ENCODE assay signal across 9 cellular contexts in genomic region chr10:63204667-63205391, GRCh38.
DNase-seq lines count a peak whose midpoint lies in the region; ATAC-seq and TF ChIP-seq lines count a peak whose summit lies in the region.
"Had no signal": no experiment of that assay in that cellular context is flagged by ENCODE, and none has a peak within 500 bp of the region (broad histone marks: within the 10 kb centered on the region; RNA-seq: fewer than 3 reads in every experiment).

No MANE protein-coding gene starts in this region.

- H3K36me3 ChIP-seq in mesendoderm (ENCODE audit: control insufficient read depth, insufficient read depth, low read length) = peaks cover 2% of the 10 kb centered on the region
- peaks cover 0 to 36% (median 0%) of the 10 kb centered on the region in 3 donors for H3K36me3 ChIP-seq in Peyer's patch

- no peak overlapping the region for H3K4ac ChIP-seq in mesendoderm (ENCODE audit: low read depth, low read length)

- H3K4me2 ChIP-seq in mesendoderm (ENCODE audit: low read length) = no peak overlapping the region

- H3K18ac ChIP-seq in mesendoderm (ENCODE audit: low read length) = no peak overlapping the region

- H3K4me1 ChIP-seq in mesendoderm (ENCODE audit: control insufficient read depth, low read depth, low read length) (peaks cover 8% of the 10 kb centered on the region), Peyer's patch (peaks cover 0 to 28% (median 8%) of the 10 kb centered on the region in 4 donors)

- H2BK120ac ChIP-seq in mesendoderm (ENCODE audit: low read depth, low read length) = no peak overlapping the region

- no peak overlapping the region for H3K27ac ChIP-seq in mesendoderm (ENCODE audit: low read depth, low read length)
- H3K27ac ChIP-seq in Peyer's patch = no peak overlapping the region

- H2AK5ac ChIP-seq in mesendoderm (ENCODE audit: low read length) = no peak overlapping the region

- H3K4me3 ChIP-seq in mesendoderm (ENCODE audit: low read length) (no peak overlapping the region), Peyer's patch (no peak overlapping the region), lower leg skin (ENCODE audit: low read depth, poor library complexity, severe bottlenecking) (no peak overlapping the region)

- H3K27me3 ChIP-seq in mesendoderm (ENCODE audit: insufficient read depth, low read length, poor library complexity) (no peaks in the 10 kb centered on the region), Peyer's patch (no peaks in the 10 kb centered on the region)

- H3K79me1 ChIP-seq in mesendoderm (ENCODE audit: low read length) = peaks cover 1% of the 10 kb centered on the region

- H3K23ac ChIP-seq in mesendoderm (ENCODE audit: low read length) = no peak overlapping the region

- no peak overlapping the region for H4K5ac ChIP-seq in mesendoderm (ENCODE audit: low read length)

- intact Hi-C loops in lower leg skin (cut with DNase I; ENCODE audit: low total_unique reads) = loop anchor here (10.0 kb wide), 1 partner anchor 520 kb away; no protein-coding TSS in a partner anchor

- no peak overlapping the region for H2BK15ac ChIP-seq in mesendoderm (replicated peaks; ENCODE audit: low read depth)

- H3K56ac ChIP-seq in mesendoderm (ENCODE audit: low read length) = peak overlapping the region; percentile 28

- TF ChIP-seq POLR2A in Peyer's patch (IDR thresholded peaks at IDR 0.05) (no peak), lower leg skin (IDR thresholded peaks at IDR 0.05) (no peak)

- no peaks in the 10 kb centered on the region for H3K9me3 ChIP-seq in Peyer's patch

- DNase-seq in LHCN-M2 (ENCODE audit: low read depth) (peak; percentile 3), mesendoderm (no peak), Peyer's patch (no peak), lower leg skin (ENCODE audit: low spot score in 2 of 2) (no peak), NOMO-1 treated with dmso at 0.1 percent for 144 hours (lab: John Stamatoyannopoulos, UW; ENCODE audit: unreplicated experiment) (no peak)
- DNase-seq: amniotic stem cell had no signal

- WGBS in mesendoderm (ENCODE audit: extremely low coverage, insufficient coverage, low lambda C conversion rate) = no CpG with 5 or more reads among the region's 4 CpGs
- 84 to 85% methylated on average over 4 of the region's 4 CpGs for WGBS in lower leg skin, 2 donors

- H3K79me2 ChIP-seq in mesendoderm (ENCODE audit: control insufficient read depth, insufficient read depth, low read length) = peaks cover 17% of the 10 kb centered on the region

- H4K8ac ChIP-seq in mesendoderm (ENCODE audit: low read depth, low read length) = no peak overlapping the region

- H3K9ac ChIP-seq in mesendoderm (ENCODE audit: low read length) = no peak overlapping the region

- ATAC-seq in GM18858 (IDR thresholded peaks at IDR 0.05; ENCODE audit: unreplicated experiment) = peak; percentile 30
- ATAC-seq in GM21576 (IDR thresholded peaks at IDR 0.05; ENCODE audit: unreplicated experiment) = peak; percentile 32
- ATAC-seq in GM21390 (IDR thresholded peaks at IDR 0.05; ENCODE audit: unreplicated experiment) = no peak

- no peak for TF ChIP-seq CTCF in Peyer's patch (IDR thresholded peaks at IDR 0.05)
- TF ChIP-seq CTCF in lower leg skin (IDR thresholded peaks at IDR 0.05) = no peak

- no peak overlapping the region for H2BK5ac ChIP-seq in mesendoderm (ENCODE audit: low read length)
